Comparison of ENCODE assay signal across 1 cellular context in the genomic region with DNA sequence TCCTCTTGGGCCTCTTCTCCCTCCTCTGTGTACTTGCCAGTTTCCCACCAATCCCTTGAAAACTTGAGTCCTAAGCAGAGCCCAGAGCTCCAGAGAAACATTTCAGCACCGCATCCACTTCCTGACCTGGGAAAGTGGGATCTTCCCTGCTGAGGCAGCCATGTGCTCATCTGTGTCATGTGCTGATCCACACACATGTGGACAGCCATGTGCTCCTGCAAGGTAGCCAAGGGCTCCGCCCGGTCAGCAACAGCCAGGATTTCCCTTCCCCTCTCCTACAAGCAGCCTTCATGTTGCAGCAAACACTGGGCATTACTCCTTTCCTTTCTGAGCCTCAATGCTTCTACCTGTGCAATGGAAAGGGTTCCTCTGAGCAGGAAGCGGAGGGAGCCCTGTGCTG.
A peak's percentile ranks its signal among the peaks of the same experiment; 100 is the strongest.
TF ChIP-seq lines count a peak whose summit lies in the region.

No MANE protein-coding gene starts in this region.

TF ChIP-seq in IMR-90, 13 proteins besides CTCF, POLR2A, EP300 and RAD21:
- TF ChIP-seq, protein P1, sequence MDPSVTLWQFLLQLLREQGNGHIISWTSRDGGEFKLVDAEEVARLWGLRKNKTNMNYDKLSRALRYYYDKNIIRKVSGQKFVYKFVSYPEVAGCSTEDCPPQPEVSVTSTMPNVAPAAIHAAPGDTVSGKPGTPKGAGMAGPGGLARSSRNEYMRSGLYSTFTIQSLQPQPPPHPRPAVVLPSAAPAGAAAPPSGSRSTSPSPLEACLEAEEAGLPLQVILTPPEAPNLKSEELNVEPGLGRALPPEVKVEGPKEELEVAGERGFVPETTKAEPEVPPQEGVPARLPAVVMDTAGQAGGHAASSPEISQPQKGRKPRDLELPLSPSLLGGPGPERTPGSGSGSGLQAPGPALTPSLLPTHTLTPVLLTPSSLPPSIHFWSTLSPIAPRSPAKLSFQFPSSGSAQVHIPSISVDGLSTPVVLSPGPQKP (IDR thresholded peaks at IDR 0.05; ENCODE audit: borderline replicate concordance, low read depth, low read length): no peak
- TF ChIP-seq MXI1 (IDR thresholded peaks at IDR 0.05; ENCODE audit: borderline replicate concordance, low read depth, low read length): peak; percentile 41; the same call in 1 of the 2 replicates
